ENCODE assay signal across 9 cellular contexts in the genomic region with DNA sequence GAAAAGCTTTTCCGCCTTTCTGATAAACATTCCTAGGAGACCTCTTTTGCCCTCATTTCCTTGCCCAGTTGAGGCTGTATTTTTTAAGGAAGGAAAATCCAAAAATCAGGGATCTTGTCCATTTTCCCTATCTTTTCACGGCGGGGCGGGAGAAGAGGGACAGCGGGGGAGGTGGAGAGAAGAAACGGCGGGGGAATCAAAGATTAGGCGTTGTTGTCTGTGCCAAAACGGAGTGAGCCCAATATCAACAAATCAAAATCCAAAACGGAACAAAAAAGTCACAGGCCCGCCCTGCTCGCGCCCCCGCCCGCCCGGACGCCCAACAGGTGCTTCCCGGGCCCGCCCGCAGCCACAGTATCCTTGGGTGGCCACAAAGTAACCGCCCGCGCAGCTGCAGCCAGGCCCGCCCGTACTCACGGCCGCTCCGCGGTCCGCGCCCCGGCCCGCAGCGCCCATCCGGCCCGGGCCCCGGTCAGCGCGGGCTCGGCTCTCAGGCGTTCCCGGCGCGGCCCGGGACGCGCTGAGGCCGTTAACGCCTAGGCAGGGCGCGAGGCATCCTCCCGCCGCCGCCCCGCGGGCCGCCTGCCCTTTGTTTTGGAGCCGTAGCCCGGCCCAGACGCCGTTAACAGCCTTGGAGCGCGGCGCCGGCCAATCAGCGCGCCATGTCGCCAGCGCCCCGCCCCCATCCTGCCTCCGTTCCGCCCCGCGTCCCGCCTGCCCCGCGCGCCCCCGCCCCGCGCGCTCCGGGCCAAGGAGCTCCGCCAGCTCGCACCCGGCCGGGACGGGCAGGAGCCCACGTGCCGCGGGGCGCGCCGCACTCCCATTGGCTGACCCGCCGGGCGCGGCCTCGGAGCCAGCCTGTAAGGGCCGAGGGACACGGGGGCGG. TPM values are rescaled to one million over a fixed set of nuclear protein-coding genes. Genes with fewer than 3 reads are reported as not detected.
DNase-seq lines count a peak whose midpoint lies in the region; ATAC-seq, FAIRE-seq and TF ChIP-seq lines count a peak whose summit lies in the region.
"Had no signal": no experiment of that assay in that cellular context is flagged by ENCODE, and none has a peak within 500 bp of the region (broad histone marks: within the 10 kb centered on the region; RNA-seq: fewer than 3 reads in every experiment).

A gene with protein sequence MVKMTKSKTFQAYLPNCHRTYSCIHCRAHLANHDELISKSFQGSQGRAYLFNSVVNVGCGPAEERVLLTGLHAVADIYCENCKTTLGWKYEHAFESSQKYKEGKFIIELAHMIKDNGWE (minus strand): TSS at position 597 of the 886 bp plus-strand sequence. CDS start 25,050 bp downstream, outside the sequence.

- DNase-seq in NCI-H748 treated with DMSO at 0.1 percent for 48 hours (lab: John Stamatoyannopoulos, UW) (peak; percentile 39), dermis blood vessel endothelial cell (peak; percentile 98), HepG2 (ENCODE audit: low spot score) (peak; percentile 76)
- DNase-seq in activated CD4-positive, alpha-beta T cell treated with anti-CD3 and anti-CD28 coated beads, Interleukin-2, amount 50 U/mL, for 4 hours, result peak; percentile 90
- DNase-seq in stimulated activated CD4-positive, alpha-beta T cell treated with anti-CD3 and anti-CD28 coated beads, Interleukin-2, amount 100 ng/mL, for 4 hours (ENCODE audit: low read depth), result peak; percentile 92

- no TSS peak for BruUV-seq in HepG2 (replicated peaks; lab: Mats Ljungman, UMichigan)

- H2AFZ ChIP-seq in HepG2 (ENCODE audit: low read length), result peak within 1 kb of the TSS; percentile 56

- H3K9me3 ChIP-seq in BLaER1 treated with 17β-estradiol and CSF1 and Interleukin-3, amounts not matched to agents 10 nM and 100 nM (replicated peaks in 1 of 11), result peaks cover 0 to 9% (median 5%) of the 10 kb centered on the region in 11 experiments; a peak in 14 of 22 replicates
- H3K9me3 ChIP-seq in HepG2 (ENCODE audit: low read length), result no peaks in the 10 kb centered on the region

- no peak for TF ChIP-seq RAD21 in HepG2 (CRISPR knock-in tag; IDR thresholded peaks at IDR 0.05)

- in situ Hi-C loops in HepG2 (cut with HindIII; ENCODE audit: extremely low pct_ligation_motif_present, low pct_unique_long_range_greater_than_20kb), result no loop called here

- H3K79me2 ChIP-seq in HepG2 (ENCODE audit: insufficient read depth, low read length), result no peaks in the 10 kb centered on the region

- ATAC-seq in GM19328 (IDR thresholded peaks at IDR 0.05; ENCODE audit: unreplicated experiment) (peak; percentile 79), HG03469 (IDR thresholded peaks at IDR 0.05; ENCODE audit: unreplicated experiment) (peak; percentile 50), HepG2 (peak; percentile 90)

- H3K27ac ChIP-seq in BLaER1 treated with 17β-estradiol and CSF1 and Interleukin-3, amounts not matched to agents 10 nM and 100 nM, result peak within 1 kb of the TSS; percentile 53 to 98 (median 95); a peak in 21 of 22 replicates
- H3K27ac ChIP-seq in HepG2 (ENCODE audit: extremely low read length, insufficient read depth, low read length), result no peak within 1 kb of the TSS

- H3K27me3 ChIP-seq in BLaER1 treated with 17β-estradiol and CSF1 and Interleukin-3, amounts not matched to agents 10 nM and 100 nM, result no peaks in the 10 kb centered on the region
- peaks cover 4 to 35% of the 10 kb centered on the region in 2 experiments; a peak in 3 of 5 replicates for H3K27me3 ChIP-seq in HepG2 (ENCODE audit: control insufficient read depth in 1 of 2, insufficient read depth in 2 of 2, low read length in 2 of 2)

- TF ChIP-seq EP300 in HepG2 (IDR thresholded peaks at IDR 0.05; ENCODE audit: low read depth in 2 of 2, low read length in 2 of 2), result no peak
- TF ChIP-seq EP300 in HepG2 (CRISPR knock-in tag; IDR thresholded peaks at IDR 0.05; ENCODE audit: borderline replicate concordance), result no peak

- peak within 1 kb of the TSS; percentile 64 to 78 (median 71) for H3K4me3 ChIP-seq in BLaER1 treated with 17β-estradiol and CSF1 and Interleukin-3, amounts not matched to agents 10 nM and 100 nM
- peak within 1 kb of the TSS; percentile 51 to 74 (median 62) for H3K4me3 ChIP-seq in HepG2 (replicated peaks in 1 of 3; ENCODE audit: insufficient read depth in 1 of 3, low read depth in 2 of 3, low read length in 3 of 3)

- peak within 1 kb of the TSS; percentile 87 to 100 (median 95) for H3K4me2 ChIP-seq in BLaER1 treated with 17β-estradiol and CSF1 and Interleukin-3, amounts not matched to agents 10 nM and 100 nM
- peak within 1 kb of the TSS; percentile 98 for H3K4me2 ChIP-seq in HepG2 (ENCODE audit: low read depth, low read length)

- H3K9ac ChIP-seq in BLaER1 treated with 17β-estradiol and CSF1 and Interleukin-3, amounts not matched to agents 10 nM and 100 nM, result peak within 1 kb of the TSS; percentile 75 to 94 (median 92)
- H3K9ac ChIP-seq in HepG2 (ENCODE audit: insufficient read depth, low read depth, low read length), result peak within 1 kb of the TSS; percentile 51; the same call in 1 of the 2 replicates

- FAIRE-seq in HepG2 (lab: Jason Lieb, UNC), result no peak
- FAIRE-seq: endometrium had no signal

- peaks cover 9 to 85% (median 70%) of the 10 kb centered on the region in 10 experiments for H3K4me1 ChIP-seq in BLaER1 treated with 17β-estradiol and CSF1 and Interleukin-3, amounts not matched to agents 10 nM and 100 nM
- H3K4me1 ChIP-seq in HepG2 (ENCODE audit: insufficient read depth, low read length), result peaks cover 21% of the 10 kb centered on the region

- TF ChIP-seq POLR2A in HepG2 (IDR thresholded peaks at IDR 0.05; ENCODE audit: insufficient read depth in 1 of 2, low read depth in 2 of 2, low read length in 2 of 2), result peak in 1 of 2 experiments; percentile 58; a peak in 1 of 4 replicates

- peaks cover 0 to 2% (median 0%) of the 10 kb centered on the region in 11 experiments; a peak in 2 of 22 replicates for H4K20me1 ChIP-seq in BLaER1 treated with 17β-estradiol and CSF1 and Interleukin-3, amounts not matched to agents 10 nM and 100 nM
- H4K20me1 ChIP-seq in HepG2 (ENCODE audit: insufficient read depth, low read length), result no peaks in the 10 kb centered on the region

- CTCF ChIA-PET in HepG2 (lab: Yijun Ruan, JAX; ENCODE audit: low intra/inter-chr PET ratio, low total read pairs), result no interaction called here

- intact Hi-C loops in HepG2 (cut with micrococcal nuclease; ENCODE audit: unreplicated experiment), result no loop called here

- WGBS in HepG2 (ENCODE audit: low lambda C conversion rate), result 4% methylated on average over 14 of the region's 102 CpGs

- no peak for TF ChIP-seq CTCF in HepG2 (CRISPR knock-in tag; IDR thresholded peaks at IDR 0.05)

- H3K36me3 ChIP-seq in BLaER1 treated with 17β-estradiol and CSF1 and Interleukin-3, amounts not matched to agents 10 nM and 100 nM, result peaks cover 0 to 14% (median 7%) of the 10 kb centered on the region in 11 experiments; a peak in 7 of 22 replicates
- H3K36me3 ChIP-seq in HepG2 (replicated peaks in 1 of 2; ENCODE audit: control insufficient read depth in 1 of 2, insufficient read depth in 2 of 2, low read length in 2 of 2), result no peaks in the 10 kb centered on the region

- POLR2A ChIA-PET in HepG2 (lab: Yijun Ruan, JAX), result interaction anchor here (0.5 to 1.4 kb wide), 5 partner anchors 10 to 129 kb away, joined by 3 to 4 read pairs (median 4); a partner anchor contains a TSS

TF ChIP-seq in HepG2, 621 proteins besides CTCF, POLR2A, EP300 and RAD21 (continues in another document):
- TF ChIP-seq FLYWCH1 (CRISPR knock-in tag; IDR thresholded peaks at IDR 0.05) (no peak), ZNF30 (CRISPR knock-in tag; IDR thresholded peaks at IDR 0.05) (no peak), SRSF4 (IDR thresholded peaks at IDR 0.05; ENCODE audit: low read depth, low read length, poor library complexity, severe bottlenecking) (no peak), ZNF569 (CRISPR knock-in tag; IDR thresholded peaks at IDR 0.05; ENCODE audit: borderline replicate concordance) (no peak), ARNTL (CRISPR knock-in tag; IDR thresholded peaks at IDR 0.05) (no peak), ISL2 (CRISPR knock-in tag; IDR thresholded peaks at IDR 0.05) (no peak), ZIK1 (CRISPR knock-in tag; IDR thresholded peaks at IDR 0.05; ENCODE audit: borderline replicate concordance, low read depth) (peak; percentile 92; the same call in 1 of the 2 replicates), KDM6A (CRISPR knock-in tag; IDR thresholded peaks at IDR 0.05; ENCODE audit: low read depth) (no peak), ZNF530 (CRISPR knock-in tag; IDR thresholded peaks at IDR 0.05; ENCODE audit: low read depth) (no peak), HOXA3 (CRISPR knock-in tag; IDR thresholded peaks at IDR 0.05) (peak; percentile 78)

RNA-seq across cellular contexts. Expression of the gene that starts here (rescaled TPM):
- 5.1 and 7.8 TPM in 2 replicates for total RNA-seq in dermis blood vessel endothelial cell
- total RNA-seq in HepG2 (2016; rRNA removed; fragmentation: Illumina TruSeq; extraction: Trizol), result 0.21 and 0.33 TPM in 2 replicates
- 0.97 and 1.2 TPM in 2 replicates for total RNA-seq in HepG2 (2016; cell fraction: cytosol; rRNA removed; fragmentation: Illumina TruSeq; extraction: Trizol; ENCODE audit: low read depth)
- total RNA-seq in HepG2 (2016; cell fraction: insoluble cytoplasmic fraction; rRNA removed; fragmentation: Illumina TruSeq; extraction: Trizol), result 0.16 and 0.22 TPM in 2 replicates
- 0.77 and 1.3 TPM in 2 replicates for total RNA-seq in HepG2 (2016; cell fraction: membrane; rRNA removed; fragmentation: Illumina TruSeq; extraction: Trizol)
- 0.12 and 0.13 TPM in 2 replicates for total RNA-seq in HepG2 (2016; cell fraction: nucleus; rRNA removed; fragmentation: Illumina TruSeq; extraction: Trizol)
- 1.9 and 2.5 TPM in 2 replicates for polyA plus RNA-seq in HepG2 (2011; rRNA removed)
- polyA plus RNA-seq in HepG2 (2011; cell fraction: cytosol; rRNA removed), result 0.96 and 1.0 TPM in 2 replicates
- 1.5 and 1.6 TPM in 2 replicates for polyA plus RNA-seq in HepG2 (2011; cell fraction: nucleus; rRNA removed)
- polyA plus RNA-seq in HepG2 (2012), result 0.58 and 1.1 TPM in 2 replicates
- 0.79 and 1.7 TPM in 2 replicates for polyA plus RNA-seq in HepG2 (2016; cell fraction: cytosol; fragmentation: Illumina TruSeq; extraction: Trizol; ENCODE audit: low read depth)
- 0.34 and 0.50 TPM in 2 replicates for polyA plus RNA-seq in HepG2 (2016; cell fraction: insoluble cytoplasmic fraction; fragmentation: Illumina TruSeq; extraction: Trizol; ENCODE audit: low read depth)
- 1.0 and 1.3 TPM in 2 replicates for polyA plus RNA-seq in HepG2 (2016; cell fraction: membrane; fragmentation: Illumina TruSeq; extraction: Trizol; ENCODE audit: low read depth)
- 0.42 and 0.67 TPM in 2 replicates for polyA plus RNA-seq in HepG2 (2016; cell fraction: nucleus; fragmentation: Illumina TruSeq; extraction: Trizol; ENCODE audit: insufficient read depth, low read depth)
- polyA minus RNA-seq in HepG2 (2011; rRNA and poly(A)+ RNA removed; ENCODE audit: low replicate concordance), result 0.72 and 0.86 TPM in 2 replicates
- 0.69 and 0.70 TPM in 2 replicates for polyA minus RNA-seq in HepG2 (2011; cell fraction: cytosol; rRNA and poly(A)+ RNA removed)
- polyA minus RNA-seq in HepG2 (2011; cell fraction: nucleus; rRNA and poly(A)+ RNA removed), result 0.77 and 1.6 TPM in 2 replicates

Comparison
In these comparisons a context has a peak if more than half of its experiments do, and no peak if none do; other contexts are left out.
1. DNase-seq: peak in every context shown above with its lines; median percentile 98 in dermis blood vessel endothelial cell; 92 in stimulated activated CD4-positive, alpha-beta T cell treated with anti-CD3 and anti-CD28 coated beads, Interleukin-2, amount 100 ng/mL, for 4 hours; 90 in activated CD4-positive, alpha-beta T cell treated with anti-CD3 and anti-CD28 coated beads, Interleukin-2, amount 50 U/mL, for 4 hours; 76 in HepG2; 39 in NCI-H748 treated with DMSO at 0.1 percent for 48 hours.